In genomic region chr16:78297066-78297666, GRCh38 we compare ENCODE assay signal across 1 cellular context.
TF ChIP-seq lines count a peak whose summit lies in the region.

No MANE protein-coding gene starts in this region.

TF ChIP-seq in HepG2, 621 proteins besides CTCF, POLR2A, EP300 and RAD21 (continued from another document and continues in another):
- TF ChIP-seq TOPORS (CRISPR knock-in tag; IDR thresholded peaks at IDR 0.05): peak; percentile 81; the same call in 1 of the 2 replicates
- TF ChIP-seq ZNF205 (CRISPR knock-in tag; IDR thresholded peaks at IDR 0.05): peak; percentile 97
- TF ChIP-seq GFI1 (CRISPR knock-in tag; IDR thresholded peaks at IDR 0.05; ENCODE audit: borderline replicate concordance): peak; percentile 97
- TF ChIP-seq SNAI1 (CRISPR knock-in tag; IDR thresholded peaks at IDR 0.05; ENCODE audit: borderline replicate concordance): no peak
- peak; percentile 65; the same call in 1 of the 2 replicates for TF ChIP-seq BRCA1 (CRISPR knock-in tag; IDR thresholded peaks at IDR 0.05)
- no peak; the same call in 1 of the 2 replicates for TF ChIP-seq ARNT2 (CRISPR knock-in tag; IDR thresholded peaks at IDR 0.05; ENCODE audit: low read depth)
- TF ChIP-seq SALL2 (CRISPR knock-in tag; IDR thresholded peaks at IDR 0.05): peak; percentile 80; the same call in 1 of the 2 replicates
- TF ChIP-seq CSRNP1 (CRISPR knock-in tag; IDR thresholded peaks at IDR 0.05): no peak
- peak; percentile 100 for TF ChIP-seq DPF2 (CRISPR knock-in tag; IDR thresholded peaks at IDR 0.05; ENCODE audit: borderline replicate concordance, low read depth)
- no peak for TF ChIP-seq SYNCRIP (IDR thresholded peaks at IDR 0.05; ENCODE audit: insufficient read depth, low read depth, low read length)
- no peak for TF ChIP-seq EED (CRISPR knock-in tag; IDR thresholded peaks at IDR 0.05)
- TF ChIP-seq ZNF713 (CRISPR knock-in tag; IDR thresholded peaks at IDR 0.05): no peak
- no peak for TF ChIP-seq E2F5 (CRISPR knock-in tag; conservative IDR thresholded peaks at IDR 0.05)
- no peak for TF ChIP-seq ZBTB3 (CRISPR knock-in tag; IDR thresholded peaks at IDR 0.05; ENCODE audit: borderline replicate concordance, low read depth)
- TF ChIP-seq PCBP1 (IDR thresholded peaks at IDR 0.05; ENCODE audit: borderline replicate concordance, low read depth, low read length): no peak
- peak; percentile 72 for TF ChIP-seq ZNF639 (CRISPR knock-in tag; conservative IDR thresholded peaks at IDR 0.05)
- peak; percentile 93 for TF ChIP-seq PRDM10 (CRISPR knock-in tag; IDR thresholded peaks at IDR 0.05; ENCODE audit: low read depth)
- TF ChIP-seq NR0B2 (CRISPR knock-in tag; IDR thresholded peaks at IDR 0.05): 0 out of 2 replicates have a peak, but pooled peaks have one; percentile 33
- peak; percentile 88 for TF ChIP-seq FOXP1 (IDR thresholded peaks at IDR 0.05)
- peak; percentile 99 for TF ChIP-seq FOXP1 (CRISPR knock-in tag; IDR thresholded peaks at IDR 0.05)
- peak; percentile 90 for TF ChIP-seq ZBTB7B (CRISPR knock-in tag; IDR thresholded peaks at IDR 0.05)
- peak; percentile 99 for TF ChIP-seq MED1 (CRISPR knock-in tag; IDR thresholded peaks at IDR 0.05)
- TF ChIP-seq ZFP62 (CRISPR knock-in tag; IDR thresholded peaks at IDR 0.05): no peak
- TF ChIP-seq RFX3 (CRISPR knock-in tag; IDR thresholded peaks at IDR 0.05): peak; percentile 55
- peak; percentile 98 for TF ChIP-seq KDM4B (CRISPR knock-in tag; IDR thresholded peaks at IDR 0.05)
- TF ChIP-seq ZZZ3 (CRISPR knock-in tag; IDR thresholded peaks at IDR 0.05; ENCODE audit: borderline replicate concordance): no peak
- TF ChIP-seq ZNF709 (CRISPR knock-in tag; IDR thresholded peaks at IDR 0.05): 0 out of 2 replicates have a peak, but pooled peaks have one; percentile 54
- peak; percentile 79; the same call in 1 of the 2 replicates for TF ChIP-seq BCL3 (CRISPR knock-in tag; IDR thresholded peaks at IDR 0.05)
- TF ChIP-seq ZNF776 (CRISPR knock-in tag; IDR thresholded peaks at IDR 0.05): no peak
- peak; percentile 95 for TF ChIP-seq TEAD3 (CRISPR knock-in tag; optimal IDR thresholded peaks at IDR 0.05; ENCODE audit: borderline replicate concordance)
- TF ChIP-seq ZNF501 (CRISPR knock-in tag; IDR thresholded peaks at IDR 0.05): peak; percentile 89
- TF ChIP-seq LBX2 (CRISPR knock-in tag; IDR thresholded peaks at IDR 0.05; ENCODE audit: borderline replicate concordance): no peak
- TF ChIP-seq ZKSCAN8 (CRISPR knock-in tag; IDR thresholded peaks at IDR 0.05; ENCODE audit: borderline replicate concordance): peak; percentile 98
- TF ChIP-seq GMEB2 (CRISPR knock-in tag; IDR thresholded peaks at IDR 0.05; ENCODE audit: low read depth): no peak; the same call in 1 of the 2 replicates
- TF ChIP-seq ZC3H13 (CRISPR knock-in tag; IDR thresholded peaks at IDR 0.05): no peak
- TF ChIP-seq ZNF44 (CRISPR knock-in tag; IDR thresholded peaks at IDR 0.05): no peak; the same call in 1 of the 2 replicates
- peak; percentile 97 for TF ChIP-seq PHF21A (CRISPR knock-in tag; IDR thresholded peaks at IDR 0.05)
- no peak for TF ChIP-seq SRSF9 (IDR thresholded peaks at IDR 0.05; ENCODE audit: borderline replicate concordance, insufficient read depth, low read depth, low read length, poor library complexity, severe bottlenecking)
- TF ChIP-seq ZNF576 (CRISPR knock-in tag; IDR thresholded peaks at IDR 0.05): no peak
- TF ChIP-seq WIZ (CRISPR knock-in tag; IDR thresholded peaks at IDR 0.05): peak; percentile 97; the same call in 1 of the 2 replicates
- TF ChIP-seq KLF12 (CRISPR knock-in tag; IDR thresholded peaks at IDR 0.05; ENCODE audit: borderline replicate concordance): 0 out of 2 replicates have a peak, but pooled peaks have one; percentile 25
- peak; percentile 48; the same call in 1 of the 2 replicates for TF ChIP-seq POLR2AphosphoS5 (IDR thresholded peaks at IDR 0.05; ENCODE audit: low read depth, low read length)
- TF ChIP-seq ZNF503 (CRISPR knock-in tag; IDR thresholded peaks at IDR 0.05): peak; percentile 99
- no peak for TF ChIP-seq TOE1 (CRISPR knock-in tag; IDR thresholded peaks at IDR 0.05)
- TF ChIP-seq ZNF720 (CRISPR knock-in tag; IDR thresholded peaks at IDR 0.05): no peak
- TF ChIP-seq HMGXB3 (CRISPR knock-in tag; IDR thresholded peaks at IDR 0.05; ENCODE audit: borderline replicate concordance): peak; percentile 95
- TF ChIP-seq THAP11 (CRISPR knock-in tag; IDR thresholded peaks at IDR 0.05): peak; percentile 83
- TF ChIP-seq KLF6 (CRISPR knock-in tag; IDR thresholded peaks at IDR 0.05): peak; percentile 87
- peak; percentile 51 for TF ChIP-seq SMC3 (IDR thresholded peaks at IDR 0.05; ENCODE audit: low read length)
